Comparison of ENCODE assay signal across 14 cellular contexts in the genomic region with DNA sequence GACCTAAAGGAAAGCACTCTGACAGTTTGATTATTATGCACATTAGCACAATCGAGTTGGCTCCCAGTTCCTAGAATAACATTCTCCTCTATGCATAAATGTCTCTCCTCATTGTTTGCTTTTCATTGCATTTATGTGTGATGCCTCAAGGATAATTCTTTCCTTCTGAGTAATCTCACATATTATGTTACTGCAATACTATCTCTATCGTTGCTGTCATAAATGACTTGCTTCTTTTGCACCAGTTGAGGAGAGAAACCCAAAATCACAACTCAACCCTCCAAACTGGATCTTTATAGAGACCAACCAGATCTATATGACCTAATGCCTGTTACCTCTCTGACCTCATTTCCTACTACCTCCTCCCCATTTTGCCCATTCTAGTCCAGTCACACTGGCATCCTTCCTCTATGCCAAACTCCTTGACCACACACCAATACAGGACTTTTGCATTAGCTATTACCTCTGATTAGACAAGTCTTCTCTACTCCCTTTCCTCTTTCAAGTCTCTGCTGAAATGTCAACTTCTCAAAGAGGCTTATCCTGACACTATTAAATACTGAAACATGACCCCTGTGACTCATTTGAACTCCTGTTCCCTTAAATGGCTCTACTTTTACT.
DNase-seq lines count a peak whose midpoint lies in the region; ATAC-seq and TF ChIP-seq lines count a peak whose summit lies in the region.
"Had no signal": no experiment of that assay in that cellular context is flagged by ENCODE, and none has a peak within 500 bp of the region (broad histone marks: within the 10 kb centered on the region; RNA-seq: fewer than 3 reads in every experiment).

No MANE protein-coding gene starts in this region.

- POLR2A ChIA-PET in activated CD4-positive, alpha-beta T cell treated with anti-CD3 and anti-CD28 coated beads, Interleukin-2, amount 10 ng/mL, durations not matched to agents 7 days and 5 days (lab: Charles Lee) = no interaction called here

- no peaks in the 10 kb centered on the region for H3K9me3 ChIP-seq in MG63
- no peaks in the 10 kb centered on the region for H3K9me3 ChIP-seq in osteoblast (ENCODE audit: low read depth, low read length)
- H3K9me3 ChIP-seq: Caco-2, suprapubic skin had no signal

- H3K4me1 Mint-ChIP-seq in activated CD4-positive, alpha-beta T cell treated with anti-CD3 and anti-CD28 coated beads, Interleukin-2, amount 10 ng/mL, durations not matched to agents 7 days and 5 days = no peaks in the 10 kb centered on the region
- no peaks in the 10 kb centered on the region for H3K4me1 Mint-ChIP-seq in CD14-positive monocyte

- no peaks in the 10 kb centered on the region for H3K27me3 ChIP-seq in MG63
- no peaks in the 10 kb centered on the region for H3K27me3 ChIP-seq in osteoblast (ENCODE audit: insufficient read depth, low read length)
- H3K27me3 ChIP-seq: suprapubic skin had no signal

- peak overlapping the region; percentile 42 for H2AFZ ChIP-seq in osteoblast (ENCODE audit: low read length)

- no peaks in the 10 kb centered on the region for H3K36me3 Mint-ChIP-seq in activated CD4-positive, alpha-beta T cell treated with anti-CD3 and anti-CD28 coated beads, Interleukin-2, amount 10 ng/mL, durations not matched to agents 7 days and 5 days (ENCODE audit: low read depth)
- H3K36me3 Mint-ChIP-seq in CD14-positive monocyte = no peaks in the 10 kb centered on the region

- H3K36me3 ChIP-seq in MG63 (no peaks in the 10 kb centered on the region), osteoblast (ENCODE audit: insufficient read depth, low read length) (no peaks in the 10 kb centered on the region)
- H3K36me3 ChIP-seq: suprapubic skin had no signal

- DNase-seq in EH (ENCODE audit: low read depth) (peak; percentile 91), MG63 (peak; percentile 14), dedifferentiated amniotic fluid mesenchymal stem cell (ENCODE audit: extremely low spot score) (peak; percentile 83), osteoblast (ENCODE audit: insufficient read length, low spot score, missing footprints) (peak; percentile 37), DMS114 treated with DMSO at 0.1 percent for 48 hours (lab: John Stamatoyannopoulos, UW; ENCODE audit: unreplicated experiment) (no peak), CD14-positive monocyte (ENCODE audit: low spot score) (no peak)
- DNase-seq in activated CD4-positive, alpha-beta T cell treated with anti-CD3 and anti-CD28 coated beads, Interleukin-2, amount 10 ng/mL, durations not matched to agents 7 days and 5 days = no peak
- DNase-seq: activated CD8-positive, alpha-beta T cell treated with anti-CD3 and anti-CD28 coated beads, Interleukin-2, amount 10 ng/mL, durations not matched to agents 7 days and 5 days; activated naive CD4-positive, alpha-beta T cell; Caco-2; NCI-H446 had no signal

- intact Hi-C loops in CD14-positive monocyte (cut with micrococcal nuclease) = no loop called here

- H3K4me1 ChIP-seq in osteoblast (ENCODE audit: insufficient read depth, low read length) = peaks cover 26% of the 10 kb centered on the region
- H3K4me1 ChIP-seq: Caco-2, suprapubic skin had no signal

- no peak for TF ChIP-seq CTCF in osteoblast (IDR thresholded peaks at IDR 0.05; ENCODE audit: extremely low read depth, low read depth, low read length)
- no peak for TF ChIP-seq CTCF in CD14-positive monocyte (IDR thresholded peaks at IDR 0.05)

- no peak overlapping the region for H3K27ac Mint-ChIP-seq in activated CD4-positive, alpha-beta T cell treated with anti-CD3 and anti-CD28 coated beads, Interleukin-2, amount 10 ng/mL, durations not matched to agents 7 days and 5 days
- H3K27ac Mint-ChIP-seq in CD14-positive monocyte = no peak overlapping the region
- H3K27ac Mint-ChIP-seq: activated CD8-positive, alpha-beta T cell treated with anti-CD3 and anti-CD28 coated beads, Interleukin-2, amount 10 ng/mL, durations not matched to agents 7 days and 5 days had no signal

- no peak overlapping the region for H3K4me3 Mint-ChIP-seq in activated CD4-positive, alpha-beta T cell treated with anti-CD3 and anti-CD28 coated beads, Interleukin-2, amount 10 ng/mL, durations not matched to agents 7 days and 5 days
- no peak overlapping the region for H3K4me3 Mint-ChIP-seq in CD14-positive monocyte
- H3K4me3 Mint-ChIP-seq: activated CD8-positive, alpha-beta T cell treated with anti-CD3 and anti-CD28 coated beads, Interleukin-2, amount 10 ng/mL, durations not matched to agents 7 days and 5 days had no signal

- H3K27me3 Mint-ChIP-seq in activated CD4-positive, alpha-beta T cell treated with anti-CD3 and anti-CD28 coated beads, Interleukin-2, amount 10 ng/mL, durations not matched to agents 7 days and 5 days = no peaks in the 10 kb centered on the region
- H3K27me3 Mint-ChIP-seq in CD14-positive monocyte (ENCODE audit: low read depth in 3 of 3) = peaks cover 0 to 1% (median 0%) of the 10 kb centered on the region in 3 donors

- H3K4me3 ChIP-seq in MG63 = no peak overlapping the region
- H3K4me3 ChIP-seq in osteoblast (ENCODE audit: insufficient read depth, low read length) = peak overlapping the region; percentile 10
- H3K4me3 ChIP-seq: GM12878, suprapubic skin had no signal

- CTCF ChIA-PET in activated CD4-positive, alpha-beta T cell treated with anti-CD3 and anti-CD28 coated beads, Interleukin-2, amount 10 ng/mL, durations not matched to agents 7 days and 5 days (lab: Charles Lee) = no interaction called here

- no peaks in the 10 kb centered on the region for H3K79me2 ChIP-seq in osteoblast (ENCODE audit: insufficient read depth, low read length)

- peaks cover 6% of the 10 kb centered on the region for H3K9me3 Mint-ChIP-seq in activated CD4-positive, alpha-beta T cell treated with anti-CD3 and anti-CD28 coated beads, Interleukin-2, amount 10 ng/mL, durations not matched to agents 7 days and 5 days
- peaks cover 0 to 3% (median 0%) of the 10 kb centered on the region in 7 donors for H3K9me3 Mint-ChIP-seq in CD14-positive monocyte

- peak overlapping the region; percentile 70 for H3K4me2 ChIP-seq in osteoblast (ENCODE audit: insufficient read depth, low read length)

- H4K20me1 ChIP-seq in osteoblast (ENCODE audit: insufficient read depth, low read length) = no peaks in the 10 kb centered on the region

- peak overlapping the region; percentile 76 for H3K27ac ChIP-seq in osteoblast (ENCODE audit: low read depth, low read length)
- H3K27ac ChIP-seq: suprapubic skin had no signal

- no peak for ATAC-seq in GM18861 (IDR thresholded peaks at IDR 0.05; ENCODE audit: unreplicated experiment)
- ATAC-seq: activated CD8-positive, alpha-beta T cell treated with anti-CD3 and anti-CD28 coated beads, Interleukin-2, amount 10 ng/mL, durations not matched to agents 7 days and 5 days; GM12878 had no signal

Comparison
In these comparisons a context has a peak if more than half of its experiments do, and no peak if none do; other contexts are left out.
1. DNase-seq: peak in EH (single experiment), MG63 (single experiment), dedifferentiated amniotic fluid mesenchymal stem cell (single experiment) and osteoblast (single experiment); none in activated CD4-positive, alpha-beta T cell treated with anti-CD3 and anti-CD28 coated beads, Interleukin-2, amount 10 ng/mL, durations not matched to agents 7 days and 5 days (single experiment), DMS114 treated with DMSO at 0.1 percent for 48 hours (single experiment) and CD14-positive monocyte (single experiment).